Comparison of ENCODE assay signal across 8 cellular contexts in the genomic region with DNA sequence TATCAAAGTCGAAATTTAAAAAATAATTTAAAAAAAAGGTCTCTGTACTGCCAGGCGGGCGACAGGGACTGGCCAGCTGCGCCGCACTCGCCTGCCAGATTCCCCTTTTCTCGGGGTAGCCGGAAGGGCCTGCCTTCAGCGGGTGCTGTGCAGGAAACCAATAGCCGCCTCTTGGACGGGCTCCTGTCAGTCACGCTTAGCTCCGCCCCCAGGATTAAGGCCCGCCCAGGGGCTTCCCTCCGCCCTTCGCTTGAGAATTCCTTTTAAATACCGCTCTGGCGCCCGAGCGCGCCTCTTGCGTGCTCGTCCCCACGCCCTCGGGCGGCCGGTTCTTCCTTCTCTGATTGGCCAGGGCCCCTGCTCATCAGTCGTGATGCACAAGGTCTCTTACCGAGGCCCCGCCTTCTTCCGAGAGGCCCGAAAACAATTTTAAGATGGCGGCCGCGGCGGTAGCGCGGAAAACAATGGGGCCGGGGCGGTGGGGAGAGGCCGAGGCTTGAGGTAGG. TPM values are rescaled to one million over a fixed set of nuclear protein-coding genes. Genes with fewer than 3 reads are reported as not detected.
DNase-seq lines count a peak whose midpoint lies in the region; ATAC-seq and TF ChIP-seq lines count a peak whose summit lies in the region.

A gene with protein sequence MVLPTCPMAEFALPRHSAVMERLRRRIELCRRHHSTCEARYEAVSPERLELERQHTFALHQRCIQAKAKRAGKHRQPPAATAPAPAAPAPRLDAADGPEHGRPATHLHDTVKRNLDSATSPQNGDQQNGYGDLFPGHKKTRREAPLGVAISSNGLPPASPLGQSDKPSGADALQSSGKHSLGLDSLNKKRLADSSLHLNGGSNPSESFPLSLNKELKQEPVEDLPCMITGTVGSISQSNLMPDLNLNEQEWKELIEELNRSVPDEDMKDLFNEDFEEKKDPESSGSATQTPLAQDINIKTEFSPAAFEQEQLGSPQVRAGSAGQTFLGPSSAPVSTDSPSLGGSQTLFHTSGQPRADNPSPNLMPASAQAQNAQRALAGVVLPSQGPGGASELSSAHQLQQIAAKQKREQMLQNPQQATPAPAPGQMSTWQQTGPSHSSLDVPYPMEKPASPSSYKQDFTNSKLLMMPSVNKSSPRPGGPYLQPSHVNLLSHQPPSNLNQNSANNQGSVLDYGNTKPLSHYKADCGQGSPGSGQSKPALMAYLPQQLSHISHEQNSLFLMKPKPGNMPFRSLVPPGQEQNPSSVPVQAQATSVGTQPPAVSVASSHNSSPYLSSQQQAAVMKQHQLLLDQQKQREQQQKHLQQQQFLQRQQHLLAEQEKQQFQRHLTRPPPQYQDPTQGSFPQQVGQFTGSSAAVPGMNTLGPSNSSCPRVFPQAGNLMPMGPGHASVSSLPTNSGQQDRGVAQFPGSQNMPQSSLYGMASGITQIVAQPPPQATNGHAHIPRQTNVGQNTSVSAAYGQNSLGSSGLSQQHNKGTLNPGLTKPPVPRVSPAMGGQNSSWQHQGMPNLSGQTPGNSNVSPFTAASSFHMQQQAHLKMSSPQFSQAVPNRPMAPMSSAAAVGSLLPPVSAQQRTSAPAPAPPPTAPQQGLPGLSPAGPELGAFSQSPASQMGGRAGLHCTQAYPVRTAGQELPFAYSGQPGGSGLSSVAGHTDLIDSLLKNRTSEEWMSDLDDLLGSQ (plus strand): TSS at position 411 of the 506 bp plus-strand sequence. CDS start 291 bp downstream, outside the sequence.

- no peaks in the 10 kb centered on the region for H3K9me3 ChIP-seq in colonic mucosa

- H3K9me3 Mint-ChIP-seq in activated CD4-positive, alpha-beta T cell treated with anti-CD3 and anti-CD28 coated beads, Interleukin-2, amount 10 ng/mL, durations not matched to agents 24 days and 14 days = no peaks in the 10 kb centered on the region

- H3K36me3 ChIP-seq in BJ (ENCODE audit: control insufficient read depth, insufficient read depth, low read length) = peaks cover 3% of the 10 kb centered on the region
- H3K36me3 ChIP-seq in colonic mucosa = no peaks in the 10 kb centered on the region

- peak within 1 kb of the TSS; percentile 76 for H3K4me3 ChIP-seq in BJ (ENCODE audit: low read depth, low read length)
- H3K4me3 ChIP-seq in colonic mucosa = peak within 1 kb of the TSS; percentile 77

- peaks cover 31% of the 10 kb centered on the region for H3K4me1 Mint-ChIP-seq in activated CD4-positive, alpha-beta T cell treated with anti-CD3 and anti-CD28 coated beads, Interleukin-2, amount 10 ng/mL, durations not matched to agents 24 days and 14 days

- peaks cover 52% of the 10 kb centered on the region for H3K36me3 Mint-ChIP-seq in activated CD4-positive, alpha-beta T cell treated with anti-CD3 and anti-CD28 coated beads, Interleukin-2, amount 10 ng/mL, durations not matched to agents 24 days and 14 days (ENCODE audit: low read depth)

- peak; percentile 97 for ATAC-seq in GM19324 (IDR thresholded peaks at IDR 0.05; ENCODE audit: low FRiP score, unreplicated experiment)
- peak; percentile 89 for ATAC-seq in HG03469 (IDR thresholded peaks at IDR 0.05; ENCODE audit: unreplicated experiment)

- peak within 1 kb of the TSS; percentile 91 for H3K27ac Mint-ChIP-seq in activated CD4-positive, alpha-beta T cell treated with anti-CD3 and anti-CD28 coated beads, Interleukin-2, amount 10 ng/mL, durations not matched to agents 24 days and 14 days

- H3K27ac ChIP-seq in colonic mucosa (peak within 1 kb of the TSS; percentile 92), layer of hippocampus (ENCODE audit: low read depth, low read length) (peak within 1 kb of the TSS; percentile 91)

- TF ChIP-seq CTCF in BJ (IDR thresholded peaks at IDR 0.05; ENCODE audit: insufficient read depth, low read depth, low read length) (no peak), colonic mucosa (IDR thresholded peaks at IDR 0.05) (no peak)

- intact Hi-C loops in activated CD4-positive, alpha-beta T cell treated with anti-CD3 and anti-CD28 coated beads, Interleukin-2, amount 10 ng/mL, durations not matched to agents 24 days and 14 days (cut with micrococcal nuclease) = loop anchor here (1.0 to 2.0 kb wide), 6 partner anchors 30 to 109 kb away; a partner anchor contains a TSS
- intact Hi-C loops in colonic mucosa (cut with DNase I) = loop anchor here (5.0 kb wide), 1 partner anchor 35 kb away; a partner anchor contains a TSS

- H3K27me3 ChIP-seq in BJ (ENCODE audit: control insufficient read depth, insufficient read depth, low read length) (no peaks in the 10 kb centered on the region), colonic mucosa (no peaks in the 10 kb centered on the region), layer of hippocampus (ENCODE audit: control insufficient read depth, insufficient read depth, low read length) (no peaks in the 10 kb centered on the region)

- DNase-seq in BJ (ENCODE audit: low read depth) (peak; percentile 100), NCI-H526 treated with DMSO at 0.1 percent for 48 hours (lab: John Stamatoyannopoulos, UW) (peak; percentile 96), colonic mucosa (peak; percentile 100)
- peak; percentile 100 for DNase-seq in activated CD4-positive, alpha-beta T cell treated with anti-CD3 and anti-CD28 coated beads, Interleukin-2, amount 10 ng/mL, durations not matched to agents 24 days and 14 days
- DNase-seq in stimulated activated CD4-positive, alpha-beta T cell treated with anti-CD3 and anti-CD28 coated beads, Interleukin-1b, Interleukin-23, amount 100 ng/mL, for 4 hours (ENCODE audit: low read depth in 2 of 2) = peak; percentile 97

- peak within 1 kb of the TSS; percentile 96 for H3K4me3 Mint-ChIP-seq in activated CD4-positive, alpha-beta T cell treated with anti-CD3 and anti-CD28 coated beads, Interleukin-2, amount 10 ng/mL, durations not matched to agents 24 days and 14 days

- POLR2A ChIA-PET in BJ (lab: Charles Lee) = interaction anchor here (0.7 kb wide), 1 partner anchor 30 kb away, joined by 4 read pairs; no protein-coding TSS in a partner anchor

- peak within 1 kb of the TSS; percentile 86 to 96 for H3K9ac ChIP-seq in colonic mucosa (ENCODE audit: low read depth in 2 of 2, low read length in 2 of 2)

- CTCF ChIA-PET in BJ (lab: Yijun Ruan, JAX) = interaction anchor here (1.1 kb wide), 1 partner anchor 12 kb away, joined by 3 read pairs; no protein-coding TSS in a partner anchor

- H3K4me1 ChIP-seq in colonic mucosa = peaks cover 11% of the 10 kb centered on the region

- H3K27me3 Mint-ChIP-seq in activated CD4-positive, alpha-beta T cell treated with anti-CD3 and anti-CD28 coated beads, Interleukin-2, amount 10 ng/mL, durations not matched to agents 24 days and 14 days = no peaks in the 10 kb centered on the region

RNA-seq across cellular contexts. Expression of the gene that starts here (rescaled TPM):
- 4.4 and 5.3 TPM in 2 replicates for polyA plus RNA-seq in BJ (2011; rRNA removed)
- polyA minus RNA-seq in BJ (2011; rRNA and poly(A)+ RNA removed) = 6.9 and 11.1 TPM in 2 replicates
- 34.6 and 37.3 TPM in 2 replicates for total RNA-seq in activated CD4-positive, alpha-beta T cell treated with anti-CD3 and anti-CD28 coated beads, Interleukin-2, amount 10 ng/mL, durations not matched to agents 24 days and 14 days
- 10 to 100 TPM; 29.7 TPM for total RNA-seq in colonic mucosa

Comparison
In these comparisons a context has a peak if more than half of its experiments do, and no peak if none do; other contexts are left out.
1. Peak in every context shown above with its lines: DNase-seq, ATAC-seq, H3K4me3 ChIP-seq and H3K27ac ChIP-seq.